Comparison of ENCODE assay signal across 11 cellular contexts in genomic region chrX:153903238-153903980, GRCh38. TPM values are rescaled to one million over a fixed set of nuclear protein-coding genes. Genes with fewer than 3 reads are reported as not detected.
A peak's percentile ranks its signal among the peaks of the same experiment; 100 is the strongest.
DNase-seq lines count a peak whose midpoint lies in the region; ATAC-seq and TF ChIP-seq lines count a peak whose summit lies in the region.
"Had no signal": no experiment of that assay in that cellular context is flagged by ENCODE, and none has a peak within 500 bp of the region (broad histone marks: within the 10 kb centered on the region; RNA-seq: fewer than 3 reads in every experiment).

No MANE protein-coding gene starts in this region.

- no peak overlapping the region for H3K14ac ChIP-seq in trophoblast cell (ENCODE audit: low read length)

- in situ Hi-C loops in Panc1 (cut with HindIII; ENCODE audit: low pct_unique_long_range_greater_than_20kb, low sequenced_read_pairs), result no loop called here

- no peak for TF ChIP-seq EP300 in esophagus muscularis mucosa (IDR thresholded peaks at IDR 0.05)

- peaks cover 3% of the 10 kb centered on the region for H3K79me1 ChIP-seq in trophoblast cell (ENCODE audit: low read length)

- intact Hi-C loops in Panc1 (cut with micrococcal nuclease; ENCODE audit: unreplicated experiment) (no loop called here), esophagus muscularis mucosa (cut with DNase I) (no loop called here)

- peak overlapping the region; percentile 76 for H3K27ac ChIP-seq in Panc1 (ENCODE audit: low read length)
- H3K27ac ChIP-seq in esophagus muscularis mucosa (replicated peaks in 1 of 4), result peak overlapping the region; percentile 17 to 41 (median 34)
- no peak overlapping the region for H3K27ac ChIP-seq in trophoblast cell (ENCODE audit: low read depth, low read length)

- peaks cover 2% of the 10 kb centered on the region for H3K79me2 ChIP-seq in trophoblast cell (ENCODE audit: control insufficient read depth, insufficient read depth, low read length, poor library complexity)

- TF ChIP-seq CTCF in Panc1 (IDR thresholded peaks at IDR 0.05), result no peak
- no peak for TF ChIP-seq CTCF in esophagus muscularis mucosa (IDR thresholded peaks at IDR 0.05)

- H2AK5ac ChIP-seq in trophoblast cell (ENCODE audit: low read length), result no peak overlapping the region

- no peak overlapping the region for H4K12ac ChIP-seq in trophoblast cell (ENCODE audit: low read depth, low read length)

- H3K4me3 ChIP-seq in H7 (ENCODE audit: insufficient read depth, low read depth, low read length) (no peak overlapping the region), Panc1 (ENCODE audit: low read depth in 2 of 2, low read length in 2 of 2) (no peak overlapping the region), esophagus muscularis mucosa (no peak overlapping the region), trophoblast cell (ENCODE audit: low read depth, low read length) (peak overlapping the region; percentile 56)

- no peak overlapping the region for H3K18ac ChIP-seq in trophoblast cell (ENCODE audit: low read length)

- H2AFZ ChIP-seq in trophoblast cell (ENCODE audit: insufficient read depth, low read length, poor library complexity), result no peak overlapping the region

- no peak overlapping the region for H3K9ac ChIP-seq in trophoblast cell (ENCODE audit: low read length)

- H3K4me1 ChIP-seq in Panc1 (ENCODE audit: control insufficient read depth, insufficient read depth, low read length), result peaks cover 51% of the 10 kb centered on the region
- H3K4me1 ChIP-seq in esophagus muscularis mucosa, result peaks cover 14 to 41% (median 34%) of the 10 kb centered on the region in 4 donors
- peaks cover 12 to 16% of the 10 kb centered on the region in 2 experiments for H3K4me1 ChIP-seq in trophoblast cell (ENCODE audit: control insufficient read depth in 1 of 2, insufficient read depth in 2 of 2, low read length in 2 of 2)

- POLR2A ChIA-PET in Panc1 (lab: Charles Lee), result no interaction called here

- no peak overlapping the region for H3K4ac ChIP-seq in trophoblast cell (ENCODE audit: low read depth, low read length)

- H3K4me2 ChIP-seq in trophoblast cell (ENCODE audit: low read length), result no peak overlapping the region

- TF ChIP-seq POLR2A in esophagus muscularis mucosa (IDR thresholded peaks at IDR 0.05; ENCODE audit: low read depth), result no peak

- peak; percentile 22 for ATAC-seq in Panc1
- ATAC-seq in GM21381 (IDR thresholded peaks at IDR 0.05; ENCODE audit: unreplicated experiment), result no peak

- WGBS in esophagus muscularis mucosa, result 49% methylated on average over 17 of the region's 18 CpGs
- WGBS in trophoblast cell (ENCODE audit: extremely low coverage, insufficient coverage, insufficient read length), result no CpG with 5 or more reads among the region's 18 CpGs

- H3K23ac ChIP-seq in trophoblast cell (ENCODE audit: low read length), result no peak overlapping the region

- H2BK120ac ChIP-seq in trophoblast cell (ENCODE audit: insufficient read depth, low read length, poor library complexity), result no peak overlapping the region

- CTCF ChIA-PET in Panc1 (lab: Charles Lee), result no interaction called here

- no peak overlapping the region for H4K91ac ChIP-seq in trophoblast cell (ENCODE audit: low read depth, low read length)

- H3K36me3 ChIP-seq in H7 (replicated peaks; ENCODE audit: control insufficient read depth, insufficient read depth, low read length) (no peaks in the 10 kb centered on the region), Panc1 (ENCODE audit: control insufficient read depth, insufficient read depth, low read length) (no peaks in the 10 kb centered on the region), esophagus muscularis mucosa (no peaks in the 10 kb centered on the region), trophoblast cell (ENCODE audit: control insufficient read depth in 1 of 2, insufficient read depth in 2 of 2, low read length in 2 of 2) (no peaks in the 10 kb centered on the region)

- H4K8ac ChIP-seq in trophoblast cell (ENCODE audit: low read depth, low read length), result no peak overlapping the region

- BruUV-seq in Panc1 (replicated peaks; lab: Mats Ljungman, UMichigan), result no TSS peak

- H3K27me3 ChIP-seq in H7 (ENCODE audit: control insufficient read depth, insufficient read depth, low read length) (no peaks in the 10 kb centered on the region), Panc1 (ENCODE audit: control insufficient read depth, insufficient read depth, low read length) (no peaks in the 10 kb centered on the region), esophagus muscularis mucosa (no peaks in the 10 kb centered on the region), trophoblast cell (ENCODE audit: insufficient read depth, low read length) (no peaks in the 10 kb centered on the region)

- no peak overlapping the region for H2BK5ac ChIP-seq in trophoblast cell (ENCODE audit: low read depth, low read length, poor library complexity)

- DNase-seq in H7, result peak; percentile 58
- no peak for DNase-seq in Panc1 (ENCODE audit: low read depth, low spot score)
- no peak for DNase-seq in esophagus muscularis mucosa (ENCODE audit: extremely low spot score)
- DNase-seq in trophoblast cell, result no peak
- DNase-seq in globus pallidus (ENCODE audit: low spot score), result no peak
- DNase-seq in retina, result no peak
- DNase-seq in ecto neural progenitor cell (ENCODE audit: low spot score), result no peak
- DNase-seq: DMS79, NCI-H1930 had no signal

- H3K9me3 ChIP-seq in Panc1 (ENCODE audit: control insufficient read depth, insufficient read depth, low read depth, low read length) (no peaks in the 10 kb centered on the region), esophagus muscularis mucosa (no peaks in the 10 kb centered on the region), trophoblast cell (ENCODE audit: insufficient read depth, low read depth, low read length) (no peaks in the 10 kb centered on the region)

- no peak overlapping the region for H2BK12ac ChIP-seq in trophoblast cell (ENCODE audit: low read length)

RNA-seq across cellular contexts. Expression of gene AVPR2, which starts 1.1 kb away (rescaled TPM):
- not detected in 2 replicates for total RNA-seq in H7 (2014; rRNA removed; shearing (Covaris generic))
- 10.6 TPM for total RNA-seq in Panc1 (2021; ENCODE audit: unreplicated experiment)
- 15.5 TPM for polyA plus RNA-seq in Panc1 (2012; ENCODE audit: insufficient read length)
- total RNA-seq in esophagus muscularis mucosa, result 1 to 10 TPM; 1.2 to 7.6 (median 4.5) TPM
- polyA plus RNA-seq in trophoblast cell (2013), result not detected in 2 replicates
- total RNA-seq: temporal lobe had no signal

RNA-seq across cellular contexts. Expression of gene L1CAM, which starts 17.4 kb away (rescaled TPM):
- total RNA-seq in H7 (2014; rRNA removed; shearing (Covaris generic)), result 9.9 and 17.0 TPM in 2 replicates
- 819 TPM for total RNA-seq in Panc1 (2021; ENCODE audit: unreplicated experiment)
- polyA plus RNA-seq in Panc1 (2012; ENCODE audit: insufficient read length), result 824 TPM
- 10 to 100 TPM; 22.4 to 47.9 (median 30.0) TPM for total RNA-seq in esophagus muscularis mucosa
- 17.7 and 21.8 TPM in 2 replicates for polyA plus RNA-seq in trophoblast cell (2013)

RNA-seq across cellular contexts. Expression of gene ARHGAP4, which starts 22.7 kb away (rescaled TPM):
- 39.4 and 51.3 TPM in 2 replicates for total RNA-seq in H7 (2014; rRNA removed; shearing (Covaris generic))
- total RNA-seq in Panc1 (2021; ENCODE audit: unreplicated experiment) (225 TPM), esophagus muscularis mucosa (10 to 100 TPM; 15.9 to 22.4 (median 17.7) TPM)
- 297 TPM for polyA plus RNA-seq in Panc1 (2012; ENCODE audit: insufficient read length)
- 1.5 and 1.9 TPM in 2 replicates for polyA plus RNA-seq in trophoblast cell (2013)

RNA-seq across cellular contexts. Expression of gene NAA10, which starts 31.4 kb away (rescaled TPM):
- 86.7 and 97.4 TPM in 2 replicates for total RNA-seq in H7 (2014; rRNA removed; shearing (Covaris generic))
- total RNA-seq in Panc1 (2021; ENCODE audit: unreplicated experiment) (246 TPM), esophagus muscularis mucosa (100 to 1,000 TPM in 2 of 4 donors, 10 to 100 TPM in 2; 89.3 to 106 (median 95.4) TPM)
- 347 TPM for polyA plus RNA-seq in Panc1 (2012; ENCODE audit: insufficient read length)
- polyA plus RNA-seq in trophoblast cell (2013), result 92.2 and 95.5 TPM in 2 replicates

RNA-seq across cellular contexts. Expression of gene RENBP, which starts 41.0 kb away (rescaled TPM):
- 17.9 and 18.3 TPM in 2 replicates for total RNA-seq in H7 (2014; rRNA removed; shearing (Covaris generic))
- 0.62 TPM for total RNA-seq in Panc1 (2021; ENCODE audit: unreplicated experiment)
- 0.62 TPM for polyA plus RNA-seq in Panc1 (2012; ENCODE audit: insufficient read length)
- 10 to 100 TPM in 1 of 4 donors, 1 to 10 TPM in 3; 8.0 to 12.6 (median 9.1) TPM for total RNA-seq in esophagus muscularis mucosa
- 0.82 and 0.94 TPM in 2 replicates for polyA plus RNA-seq in trophoblast cell (2013)

Comparison
In these comparisons a context has a peak if more than half of its experiments do, and no peak if none do; other contexts are left out.
1. RNA of gene L1CAM, which starts 17.4 kb away (total RNA-seq): 819 TPM in Panc1 (single experiment); 22.4 to 47.9 TPM in esophagus muscularis mucosa and 9.9 to 17.0 TPM in H7; every median in the first group is over 10 times any median in the second.